ENCODE assay signal across 8 cellular contexts in genomic region chr1:6235302-6235680, GRCh38. TPM values are rescaled to one million over a fixed set of nuclear protein-coding genes. Genes with fewer than 3 reads are reported as not detected.
DNase-seq lines count a peak whose midpoint lies in the region; ATAC-seq and TF ChIP-seq lines count a peak whose summit lies in the region.

No MANE protein-coding gene starts in this region.

- intact Hi-C loops in A673 (cut with micrococcal nuclease; ENCODE audit: unreplicated experiment), result no loop called here

- H3K27me3 Mint-ChIP-seq in nephron progenitor cell (ENCODE audit: low read depth, poor library complexity), result peaks cover 30% of the 10 kb centered on the region

- BruUV-seq in A673 (replicated peaks; lab: Mats Ljungman, UMichigan), result no TSS peak

- H3K4me1 Mint-ChIP-seq in nephron progenitor cell, result peaks cover 35% of the 10 kb centered on the region

- H3K4me3 ChIP-seq in A673 (ENCODE audit: low read depth, low read length, poor library complexity, severe bottlenecking), result peak overlapping the region; percentile 61
- peak overlapping the region; percentile 93 for H3K4me3 ChIP-seq in NB4 (ENCODE audit: low read depth, low read length)
- H3K4me3 ChIP-seq in duodenal mucosa (ENCODE audit: low read depth in 1 of 2, low read length in 2 of 2), result peak overlapping the region; percentile 77 to 81

- no peak for DNase-seq in A673 (ENCODE audit: low spot score)
- DNase-seq in NB4 (ENCODE audit: low read depth), result no peak
- no peak for DNase-seq in nephron progenitor cell
- no peak for DNase-seq in HK-2 (ENCODE audit: unreplicated experiment)
- DNase-seq in SW 1271 (lab: John Stamatoyannopoulos, UW), result no peak
- DNase-seq in NCI-H187 treated with DMSO at 0.1 percent for 48 hours (lab: John Stamatoyannopoulos, UW), result no peak

- no peaks in the 10 kb centered on the region for H3K4me1 ChIP-seq in A673 (ENCODE audit: insufficient read depth, low read length, poor library complexity, severe bottlenecking)
- peaks cover 11 to 14% of the 10 kb centered on the region in 2 donors for H3K4me1 ChIP-seq in duodenal mucosa (ENCODE audit: control insufficient read depth in 1 of 2, insufficient read depth in 2 of 2, low read length in 2 of 2)

- H3K36me3 ChIP-seq in A673 (ENCODE audit: insufficient read depth, low read length, poor library complexity, severe bottlenecking), result peaks cover 30% of the 10 kb centered on the region
- H3K36me3 ChIP-seq in duodenal mucosa (ENCODE audit: control insufficient read depth in 1 of 2, insufficient read depth in 2 of 2, low read length in 2 of 2), result peaks cover 17 to 22% of the 10 kb centered on the region in 2 donors

- TF ChIP-seq CTCF in A673 (conservative IDR thresholded peaks at IDR 0.05; ENCODE audit: low read depth, low read length) (no peak), NB4 (IDR thresholded peaks at IDR 0.05; ENCODE audit: low read depth, low read length) (no peak), nephron progenitor cell (IDR thresholded peaks at IDR 0.05) (no peak)

- peak overlapping the region; percentile 89 for H3K4me3 Mint-ChIP-seq in nephron progenitor cell

- H3K27me3 ChIP-seq in A673 (replicated peaks; ENCODE audit: insufficient read depth, low read depth, low read length, poor library complexity), result no peaks in the 10 kb centered on the region
- H3K27me3 ChIP-seq in duodenal mucosa (ENCODE audit: control insufficient read depth in 1 of 2, insufficient read depth in 2 of 2, low read length in 2 of 2), result peaks cover 5 to 10% of the 10 kb centered on the region in 2 donors

- no peaks in the 10 kb centered on the region for H3K9me3 ChIP-seq in A673 (ENCODE audit: low read depth, low read length, poor library complexity, severe bottlenecking)
- H3K9me3 ChIP-seq in duodenal mucosa (ENCODE audit: control insufficient read depth in 1 of 2, low read length in 2 of 2), result no peaks in the 10 kb centered on the region

- CTCF ChIA-PET in A673 (lab: Charles Lee), result interaction anchor here (1.1 kb wide), 1 partner anchor 249 kb away, joined by 3 read pairs; no protein-coding TSS in a partner anchor

- no peak for TF ChIP-seq POLR2A in NB4 (IDR thresholded peaks at IDR 0.05; ENCODE audit: extremely low read depth, insufficient read length)

- ATAC-seq in GM19467 (IDR thresholded peaks at IDR 0.05; ENCODE audit: unreplicated experiment), result peak; percentile 5

- POLR2A ChIA-PET in A673 (lab: Charles Lee; ENCODE audit: low non-redundant PET), result no interaction called here

- peaks cover 22% of the 10 kb centered on the region for H3K36me3 Mint-ChIP-seq in nephron progenitor cell (ENCODE audit: low read depth)

- peak overlapping the region; percentile 52 to 55 for H3K9ac ChIP-seq in duodenal mucosa (ENCODE audit: low read depth in 1 of 2, low read length in 2 of 2)

- no peaks in the 10 kb centered on the region for H3K9me3 Mint-ChIP-seq in nephron progenitor cell

- peak overlapping the region; percentile 39 for H3K27ac Mint-ChIP-seq in nephron progenitor cell

- H3K27ac ChIP-seq in A673 (ENCODE audit: low read depth, low read length, poor library complexity, severe bottlenecking) (peak overlapping the region; percentile 91), duodenal mucosa (ENCODE audit: low read depth, low read length) (no peak overlapping the region)

RNA-seq across cellular contexts. Expression of gene ICMT, which starts 0.5 kb away (rescaled TPM):
- 94.5 and 104 TPM in 2 replicates for total RNA-seq in A673 (2021)

RNA-seq across cellular contexts. Expression of gene HES3, which starts 8.7 kb away (rescaled TPM):
- not detected in 2 replicates for total RNA-seq in A673 (2021)

RNA-seq across cellular contexts. Expression of gene GPR153, which starts 25.6 kb away (rescaled TPM):
- total RNA-seq in A673 (2021), result 8.4 and 11.7 TPM in 2 replicates

RNA-seq across cellular contexts. Expression of gene RNF207, which starts 29.4 kb away (rescaled TPM):
- 6.4 and 12.5 TPM in 2 replicates for total RNA-seq in A673 (2021)

RNA-seq across cellular contexts. Expression of gene RPL22, which starts 35.9 kb away (rescaled TPM):
- 436 and 494 TPM in 2 replicates for total RNA-seq in A673 (2021)
